15 cellular contexts compared by ENCODE assay signal in the genomic region with DNA sequence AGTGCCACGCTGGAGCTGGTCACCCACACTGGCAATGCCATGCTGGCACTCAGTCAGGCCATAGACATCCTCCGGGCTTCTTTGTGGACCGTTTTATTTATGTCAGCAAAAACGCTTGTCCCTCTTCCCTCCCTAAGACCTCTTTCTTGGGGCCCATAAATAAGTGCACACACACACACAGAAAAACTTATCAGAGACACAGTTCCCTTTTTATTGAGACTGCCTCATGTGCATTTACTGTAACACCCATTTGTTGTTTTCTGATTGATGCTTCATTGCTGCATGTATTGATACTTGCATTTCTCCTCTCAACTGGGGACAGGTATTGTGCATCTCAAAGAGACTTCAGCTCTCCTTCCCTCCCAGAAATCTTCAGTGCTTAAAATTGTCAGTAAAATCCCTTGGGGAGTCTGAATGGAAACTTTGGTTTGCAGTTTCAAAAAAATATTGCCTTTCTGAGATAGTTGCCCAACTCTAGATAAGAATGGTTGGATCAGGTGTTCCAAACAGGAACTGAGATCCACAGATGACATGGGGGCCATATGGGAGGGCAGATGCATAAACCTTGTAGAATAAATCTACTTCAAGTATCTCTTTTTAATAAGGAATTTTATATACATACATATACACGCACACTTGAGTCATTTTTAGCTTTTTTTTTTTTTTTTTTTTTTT. TPM values are rescaled to one million over a fixed set of nuclear protein-coding genes. Genes with fewer than 3 reads are reported as not detected.
A peak's percentile ranks its signal among the peaks of the same experiment; 100 is the strongest.
DNase-seq lines count a peak whose midpoint lies in the region; ATAC-seq, FAIRE-seq and TF ChIP-seq lines count a peak whose summit lies in the region.
"Had no signal": no experiment of that assay in that cellular context is flagged by ENCODE, and none has a peak within 500 bp of the region (broad histone marks: within the 10 kb centered on the region; RNA-seq: fewer than 3 reads in every experiment).

No MANE protein-coding gene starts in this region.

- no peaks in the 10 kb centered on the region for H4K20me1 ChIP-seq in OCI-LY7 (ENCODE audit: insufficient read depth, low read length)

- CTCF ChIA-PET in CD8-positive, alpha-beta memory T cell (lab: Charles Lee): no interaction called here
- CTCF ChIA-PET in OCI-LY7 (lab: Charles Lee; ENCODE audit: unreplicated experiment): interaction anchor here (0.6 to 0.7 kb wide), 2 partner anchors 14 to 71 kb away, joined by 3 read pairs; no protein-coding TSS in a partner anchor

- no peaks in the 10 kb centered on the region for H3K9me3 ChIP-seq in CD8-positive, alpha-beta memory T cell (ENCODE audit: low read length)
- H3K9me3 ChIP-seq in OCI-LY7 (ENCODE audit: low read length) (no peaks in the 10 kb centered on the region), thyroid gland (no peaks in the 10 kb centered on the region)

- H3K27ac Mint-ChIP-seq in CD8-positive, alpha-beta memory T cell: peak overlapping the region in 5 of 8 donors; percentile 3 to 64 (median 21)
- H3K27ac Mint-ChIP-seq in stimulated activated naive B cell treated with anti-CD40 and anti-IgM and Interleukin-4, amounts not matched to agents 10 μg/mL and 1 μg/mL and 100 μg/mL, for 72 hours: peak overlapping the region; percentile 57
- H3K27ac Mint-ChIP-seq: T-cell had no signal

- H3K27me3 Mint-ChIP-seq in CD8-positive, alpha-beta memory T cell: peaks cover 0 to 4% of the 10 kb centered on the region in 2 donors
- H3K27me3 Mint-ChIP-seq in stimulated activated naive B cell treated with anti-CD40 and anti-IgM and Interleukin-4, amounts not matched to agents 10 μg/mL and 1 μg/mL and 100 μg/mL, for 72 hours: no peaks in the 10 kb centered on the region
- H3K27me3 Mint-ChIP-seq: T-cell had no signal

- no peak overlapping the region for H3K4me3 Mint-ChIP-seq in CD8-positive, alpha-beta memory T cell
- no peak overlapping the region for H3K4me3 Mint-ChIP-seq in stimulated activated naive B cell treated with anti-CD40 and anti-IgM and Interleukin-4, amounts not matched to agents 10 μg/mL and 1 μg/mL and 100 μg/mL, for 72 hours
- H3K4me3 Mint-ChIP-seq: T-cell had no signal

- POLR2A ChIA-PET in CD8-positive, alpha-beta memory T cell (lab: Charles Lee): no interaction called here
- POLR2A ChIA-PET in OCI-LY7 (lab: Charles Lee): interaction anchor here (0.6 to 2.0 kb wide), 8 partner anchors 10 to 553 kb away, joined by 3 to 9 read pairs (median 4); no protein-coding TSS in a partner anchor

- H3K4me2 ChIP-seq in OCI-LY7 (ENCODE audit: low read length): peak overlapping the region; percentile 66

- no peak overlapping the region for H3K4me3 ChIP-seq in CD8-positive, alpha-beta memory T cell (ENCODE audit: low read length)
- H3K4me3 ChIP-seq in OCI-LY7 (ENCODE audit: low read depth, low read length, poor library complexity, severe bottlenecking) (peak overlapping the region; percentile 13), thyroid gland (replicated peaks in 1 of 3) (no peak overlapping the region)
- H3K4me3 ChIP-seq: SK-N-MC had no signal

- no peaks in the 10 kb centered on the region for H3K9me3 Mint-ChIP-seq in CD8-positive, alpha-beta memory T cell
- H3K9me3 Mint-ChIP-seq in stimulated activated naive B cell treated with anti-CD40 and anti-IgM and Interleukin-4, amounts not matched to agents 10 μg/mL and 1 μg/mL and 100 μg/mL, for 72 hours: peaks cover 6 to 7% of the 10 kb centered on the region in 2 donors
- H3K9me3 Mint-ChIP-seq: T-cell had no signal

- peaks cover 0 to 79% (median 15%) of the 10 kb centered on the region in 3 donors for H3K36me3 Mint-ChIP-seq in CD8-positive, alpha-beta memory T cell
- H3K36me3 Mint-ChIP-seq in stimulated activated naive B cell treated with anti-CD40 and anti-IgM and Interleukin-4, amounts not matched to agents 10 μg/mL and 1 μg/mL and 100 μg/mL, for 72 hours: peaks cover 47 to 63% of the 10 kb centered on the region in 2 donors

- H3K4me1 Mint-ChIP-seq in CD8-positive, alpha-beta memory T cell: peaks cover 0 to 7% (median 1%) of the 10 kb centered on the region in 3 donors
- H3K4me1 Mint-ChIP-seq in stimulated activated naive B cell treated with anti-CD40 and anti-IgM and Interleukin-4, amounts not matched to agents 10 μg/mL and 1 μg/mL and 100 μg/mL, for 72 hours: peaks cover 17 to 22% of the 10 kb centered on the region in 2 donors

- no peaks in the 10 kb centered on the region for H3K4me1 ChIP-seq in CD8-positive, alpha-beta memory T cell (ENCODE audit: insufficient read depth, low read length)
- H3K4me1 ChIP-seq in OCI-LY7 (ENCODE audit: insufficient read depth, low read length, poor library complexity, severe bottlenecking) (peaks cover 27% of the 10 kb centered on the region), thyroid gland (peaks cover 0 to 14% of the 10 kb centered on the region in 2 donors)

- H3K27ac ChIP-seq in CD8-positive, alpha-beta memory T cell (ENCODE audit: low read depth, low read length): no peak overlapping the region
- H3K27ac ChIP-seq in OCI-LY7 (ENCODE audit: low read depth, low read length, poor library complexity, severe bottlenecking) (peak overlapping the region; percentile 56), thyroid gland (no peak overlapping the region)
- H3K27ac ChIP-seq: SK-N-MC had no signal

- intact Hi-C loops in OCI-LY7 (cut with micrococcal nuclease; ENCODE audit: unreplicated experiment) (loop anchor here (2.0 kb wide), 1 partner anchor 62 kb away; no protein-coding TSS in a partner anchor), thyroid gland (cut with DNase I) (no loop called here)

- no peak for TF ChIP-seq POLR2A in GM12892 (IDR thresholded peaks at IDR 0.05; ENCODE audit: low read depth, low read length)
- no peak for TF ChIP-seq POLR2A in thyroid gland (IDR thresholded peaks at IDR 0.05)

- no peaks in the 10 kb centered on the region for H3K9me2 ChIP-seq in OCI-LY7 (ENCODE audit: insufficient read depth, low read length)

- peak; percentile 75 for FAIRE-seq in GM12892 (lab: Jason Lieb, UNC)

- H3K27me3 ChIP-seq in CD8-positive, alpha-beta memory T cell (ENCODE audit: insufficient read depth, low read length, poor library complexity, severe bottlenecking): no peaks in the 10 kb centered on the region
- H3K27me3 ChIP-seq in thyroid gland: no peaks in the 10 kb centered on the region

- BruUV-seq in OCI-LY7 (replicated peaks; lab: Mats Ljungman, UMichigan): no TSS peak

- no peak for TF ChIP-seq CTCF in OCI-LY7 (conservative IDR thresholded peaks at IDR 0.05; ENCODE audit: low read length)
- no peak for TF ChIP-seq CTCF in thyroid gland (IDR thresholded peaks at IDR 0.05)

- no peaks in the 10 kb centered on the region for H3K79me2 ChIP-seq in OCI-LY7 (ENCODE audit: insufficient read depth, low read depth, low read length)

- ATAC-seq in stimulated activated naive B cell treated with anti-CD40 and anti-IgM and Interleukin-4, amounts not matched to agents 10 μg/mL and 1 μg/mL and 100 μg/mL, for 72 hours (replicated peaks): peak; percentile 82 to 86
- ATAC-seq in GM19035 (IDR thresholded peaks at IDR 0.05; ENCODE audit: unreplicated experiment) (no peak), HG02798 (IDR thresholded peaks at IDR 0.05; ENCODE audit: poor library complexity, unreplicated experiment) (no peak)
- ATAC-seq: Panc1, Right ventricle myocardium inferior, T-cell had no signal

- no peak overlapping the region; the same call in 1 of the 2 replicates for H2AFZ ChIP-seq in OCI-LY7 (ENCODE audit: low read length)

- peaks cover 22% of the 10 kb centered on the region for H3K36me3 ChIP-seq in CD8-positive, alpha-beta memory T cell (ENCODE audit: insufficient read depth, low read length)
- H3K36me3 ChIP-seq in OCI-LY7 (ENCODE audit: insufficient read depth, low read length) (peaks cover 63% of the 10 kb centered on the region), thyroid gland (peaks cover 11 to 16% of the 10 kb centered on the region in 2 donors)

- DNase-seq in CD8-positive, alpha-beta memory T cell: no peak
- DNase-seq in GM12892 (ENCODE audit: insufficient read length) (no peak), OCI-LY7 (ENCODE audit: low spot score) (peak; percentile 67), thyroid gland (no peak)
- DNase-seq in stimulated activated naive B cell treated with anti-CD40 and anti-IgM and Interleukin-4, amounts not matched to agents 10 μg/mL and 1 μg/mL and 100 μg/mL, for 72 hours: no peak
- DNase-seq: IMR-90, NCI-H1105, NCI-H187, NCI-H446, T-cell had no signal

- WGBS in thyroid gland, 2 donors: 89% methylated on average over 5 of the region's 5 CpGs

RNA-seq across cellular contexts. Expression of gene PPP2R1B, which starts 50.9 kb away (rescaled TPM):
- total RNA-seq in CD8-positive, alpha-beta memory T cell: 10 to 100 TPM; 55.3 to 61.6 TPM
- polyA plus RNA-seq in CD8-positive, alpha-beta memory T cell: 21.9 TPM
- polyA plus RNA-seq in GM12892 (2012; ENCODE audit: missing spikeins): 16.8 TPM
- 30.2 and 50.6 TPM in 2 replicates for total RNA-seq in OCI-LY7 (2014; rRNA removed; shearing (Covaris generic))
- total RNA-seq in OCI-LY7 (2022): 81.5 and 84.2 TPM in 2 replicates
- total RNA-seq in thyroid gland: 10 to 100 TPM; 22.4 to 39.2 (median 25.3) TPM

Comparison
In these comparisons a context has a peak if more than half of its experiments do, and no peak if none do; other contexts are left out.
1. ATAC-seq: peak in stimulated activated naive B cell treated with anti-CD40 and anti-IgM and Interleukin-4, amounts not matched to agents 10 μg/mL and 1 μg/mL and 100 μg/mL, for 72 hours (2 of 2); none in GM19035 (single experiment) and HG02798 (single experiment).